ENCODE assay signal across 1 cellular context in genomic region chr4:77152421-77152820, GRCh38.
TF ChIP-seq lines count a peak whose summit lies in the region.

No MANE protein-coding gene starts in this region.

TF ChIP-seq in H1, 55 proteins besides CTCF, POLR2A, EP300 and RAD21 (continued from another document):
- TF ChIP-seq CHD7 (IDR thresholded peaks at IDR 0.05; ENCODE audit: insufficient replicate concordance, low read length) (no peak), E2F6 (IDR thresholded peaks at IDR 0.05) (no peak), SP4 (IDR thresholded peaks at IDR 0.05; ENCODE audit: low read length) (no peak), SIRT6 (IDR thresholded peaks at IDR 0.05; ENCODE audit: low read length) (no peak), CHD2 (IDR thresholded peaks at IDR 0.05; ENCODE audit: low read length) (no peak), RBBP5 (IDR thresholded peaks at IDR 0.05; ENCODE audit: borderline replicate concordance, low read depth, low read length) (no peak), GABPA (IDR thresholded peaks at IDR 0.05; ENCODE audit: borderline replicate concordance, insufficient read depth, low read length) (no peak)
